ENCODE assay signal across 8 cellular contexts in genomic region chr14:80213602-80214001, GRCh38. TPM values are rescaled to one million over a fixed set of nuclear protein-coding genes. Genes with fewer than 3 reads are reported as not detected.
DNase-seq lines count a peak whose midpoint lies in the region; ATAC-seq, FAIRE-seq and TF ChIP-seq lines count a peak whose summit lies in the region.

No MANE protein-coding gene starts in this region.

- peaks cover 0 to 3% of the 10 kb centered on the region in 2 donors for H3K27me3 Mint-ChIP-seq in CD8-positive, alpha-beta memory T cell

- POLR2A ChIA-PET in CD8-positive, alpha-beta memory T cell (lab: Charles Lee) = no interaction called here

- TF ChIP-seq CTCF in AG09309 (IDR thresholded peaks at IDR 0.05; ENCODE audit: control insufficient read depth, insufficient read depth, low read depth, low read length, missing control alignments) (peak; percentile 76), fibroblast of villous mesenchyme (IDR thresholded peaks at IDR 0.05; ENCODE audit: insufficient read depth, low read depth, low read length) (peak; percentile 77), thyroid gland (IDR thresholded peaks at IDR 0.05) (peak in 4 of 6 experiments; percentile 34 to 59 (median 54))

- intact Hi-C loops in thyroid gland (cut with DNase I) = no loop called here

- no peak overlapping the region for H3K4me3 ChIP-seq in AG09309 (ENCODE audit: control insufficient read depth, low read depth, low read length)
- no peak overlapping the region for H3K4me3 ChIP-seq in fibroblast of villous mesenchyme (ENCODE audit: low read depth, low read length)
- no peak overlapping the region for H3K4me3 ChIP-seq in thyroid gland (replicated peaks in 1 of 3)
- H3K4me3 ChIP-seq in CD8-positive, alpha-beta memory T cell (ENCODE audit: low read length) = no peak overlapping the region

- no peaks in the 10 kb centered on the region for H3K4me1 Mint-ChIP-seq in CD8-positive, alpha-beta memory T cell

- no peaks in the 10 kb centered on the region for H3K27me3 ChIP-seq in thyroid gland
- no peaks in the 10 kb centered on the region for H3K27me3 ChIP-seq in CD8-positive, alpha-beta memory T cell (ENCODE audit: insufficient read depth, low read length, poor library complexity, severe bottlenecking)

- peak overlapping the region in 2 of 3 donors; percentile 89 to 95 for H3K27ac ChIP-seq in thyroid gland
- no peak overlapping the region for H3K27ac ChIP-seq in CD8-positive, alpha-beta memory T cell (ENCODE audit: low read depth, low read length)

- DNase-seq in AG09309 (ENCODE audit: low read depth) = peak; percentile 67
- peak; percentile 10 for DNase-seq in GM12891 (ENCODE audit: insufficient read length, low spot score)
- DNase-seq in RKO (ENCODE audit: low spot score) = peak; percentile 45
- DNase-seq in fibroblast of villous mesenchyme (ENCODE audit: low read depth) = peak; percentile 81
- DNase-seq in thyroid gland = peak; percentile 42 to 43
- DNase-seq in CD8-positive, alpha-beta memory T cell = no peak
- no peak for DNase-seq in NCI-H2227 treated with DMSO at 0.1 percent for 48 hours (lab: John Stamatoyannopoulos, UW)

- H3K4me1 ChIP-seq in thyroid gland = peaks cover 16 to 28% of the 10 kb centered on the region in 2 donors
- H3K4me1 ChIP-seq in CD8-positive, alpha-beta memory T cell (ENCODE audit: insufficient read depth, low read length) = no peaks in the 10 kb centered on the region

- H3K9me3 ChIP-seq in thyroid gland = no peaks in the 10 kb centered on the region
- H3K9me3 ChIP-seq in CD8-positive, alpha-beta memory T cell (ENCODE audit: low read length) = no peaks in the 10 kb centered on the region

- peaks cover 0 to 6% (median 2%) of the 10 kb centered on the region in 5 donors for H3K9me3 Mint-ChIP-seq in CD8-positive, alpha-beta memory T cell

- no peaks in the 10 kb centered on the region for H3K36me3 Mint-ChIP-seq in CD8-positive, alpha-beta memory T cell

- no peak for TF ChIP-seq POLR2A in GM12891 (IDR thresholded peaks at IDR 0.05; ENCODE audit: low read depth, low read length)
- TF ChIP-seq POLR2A in thyroid gland (IDR thresholded peaks at IDR 0.05) = no peak

- 51 to 63% methylated on average over 4 of the region's 4 CpGs for WGBS in thyroid gland, 2 donors

- H3K27ac Mint-ChIP-seq in CD8-positive, alpha-beta memory T cell = no peak overlapping the region

- no peak overlapping the region for H3K4me3 Mint-ChIP-seq in CD8-positive, alpha-beta memory T cell

- FAIRE-seq in GM12891 (lab: Jason Lieb, UNC) = peak; percentile 67

- ATAC-seq in HG03342 (IDR thresholded peaks at IDR 0.05; ENCODE audit: unreplicated experiment) = peak; percentile 66

- no peaks in the 10 kb centered on the region for H3K36me3 ChIP-seq in thyroid gland
- no peaks in the 10 kb centered on the region for H3K36me3 ChIP-seq in CD8-positive, alpha-beta memory T cell (ENCODE audit: insufficient read depth, low read length)

- CTCF ChIA-PET in CD8-positive, alpha-beta memory T cell (lab: Charles Lee) = no interaction called here

TF ChIP-seq in GM12891, 5 proteins besides CTCF, POLR2A, EP300 and RAD21:
- no peak for TF ChIP-seq TAF1 (IDR thresholded peaks at IDR 0.05; ENCODE audit: low read depth, low read length)
TF ChIP-seq in GM12891: peak in this region for 0.

RNA-seq across cellular contexts. Expression of gene DIO2, which starts 2.3 kb away (rescaled TPM):
- polyA plus RNA-seq in GM12891 (2012; ENCODE audit: low read depth, missing spikeins) = not detected
- 31.5 and 42.5 TPM in 2 replicates for total RNA-seq in fibroblast of villous mesenchyme
- total RNA-seq in thyroid gland = 100 to 1,000 TPM; 147 to 368 (median 220) TPM
- total RNA-seq in CD8-positive, alpha-beta memory T cell = not detected
- polyA plus RNA-seq in CD8-positive, alpha-beta memory T cell = not detected

Comparison
In these comparisons a context has a peak if more than half of its experiments do, and no peak if none do; other contexts are left out.
1. DNase-seq: peak in AG09309 (single experiment), GM12891 (single experiment), RKO (single experiment), fibroblast of villous mesenchyme (single experiment) and thyroid gland (2 of 2); none in CD8-positive, alpha-beta memory T cell (0 of 5) and NCI-H2227 treated with DMSO at 0.1 percent for 48 hours (single experiment).
2. RNA of gene DIO2, which starts 2.3 kb away (total RNA-seq): 147 to 368 TPM in thyroid gland and 31.5 to 42.5 TPM in fibroblast of villous mesenchyme; not detected in CD8-positive, alpha-beta memory T cell; every median in the first group is over 10 times any median in the second.
3. Peak in every context shown above with its lines, with median percentiles within 50 percentile points of each other: CTCF ChIP-seq.